15 cellular contexts compared by ENCODE assay signal in genomic region chr11:88246680-88247079, GRCh38.
A peak's percentile ranks its signal among the peaks of the same experiment; 100 is the strongest.
DNase-seq lines count a peak whose midpoint lies in the region; ATAC-seq and TF ChIP-seq lines count a peak whose summit lies in the region.
"Had no signal": no experiment of that assay in that cellular context is flagged by ENCODE, and none has a peak within 500 bp of the region (broad histone marks: within the 10 kb centered on the region; RNA-seq: fewer than 3 reads in every experiment).

No MANE protein-coding gene starts in this region.

- POLR2A ChIA-PET in CD4-positive, alpha-beta T cell (lab: Charles Lee): no interaction called here

- CTCF ChIA-PET in CD4-positive, alpha-beta T cell (lab: Charles Lee): no interaction called here

- no peaks in the 10 kb centered on the region for H3K4me1 Mint-ChIP-seq in CD4-positive, alpha-beta T cell (ENCODE audit: low read depth)
- H3K4me1 Mint-ChIP-seq: neural crest cell; stimulated activated effector memory CD8-positive, alpha-beta T cell treated with anti-CD3 and anti-CD28 coated beads, Interleukin-12 subunit alpha, Interleukin-12 subunit beta, amount 100 ng/mL, for 72 hours had no signal

- H3K27me3 Mint-ChIP-seq in CD4-positive, alpha-beta T cell: no peaks in the 10 kb centered on the region
- H3K27me3 Mint-ChIP-seq: central memory CD8-positive, alpha-beta T cell had no signal

- no peak for TF ChIP-seq CTCF in HFF-Myc (IDR thresholded peaks at IDR 0.05; ENCODE audit: low read depth, low read length, missing control alignments)
- TF ChIP-seq CTCF in fibroblast of pulmonary artery (IDR thresholded peaks at IDR 0.05; ENCODE audit: low read length, missing control alignments): no peak
- TF ChIP-seq CTCF in CD4-positive, alpha-beta T cell (IDR thresholded peaks at IDR 0.05): no peak

- no peaks in the 10 kb centered on the region for H3K9me3 ChIP-seq in CD4-positive, alpha-beta T cell (ENCODE audit: control insufficient read depth, low read length)
- H3K9me3 ChIP-seq: right lobe of liver had no signal

- intact Hi-C loops in CD4-positive, alpha-beta T cell (cut with DNase I, micrococcal nuclease): no loop called here

- no peak overlapping the region for H3K4me3 Mint-ChIP-seq in CD4-positive, alpha-beta T cell
- H3K4me3 Mint-ChIP-seq: central memory CD8-positive, alpha-beta T cell; neural crest cell; stimulated activated effector memory CD8-positive, alpha-beta T cell treated with anti-CD3 and anti-CD28 coated beads, Interleukin-12 subunit alpha, Interleukin-12 subunit beta, amount 100 ng/mL, for 72 hours had no signal

- no peak overlapping the region for H3K27ac ChIP-seq in CD4-positive, alpha-beta T cell (ENCODE audit: low read depth, low read length)
- H3K27ac ChIP-seq: right lobe of liver, WERI-Rb-1 had no signal

- H3K9me3 Mint-ChIP-seq in CD4-positive, alpha-beta T cell: peaks cover 7% of the 10 kb centered on the region

- H3K36me3 Mint-ChIP-seq in CD4-positive, alpha-beta T cell (ENCODE audit: low read depth): peaks cover 17% of the 10 kb centered on the region
- H3K36me3 Mint-ChIP-seq: stimulated activated effector memory CD8-positive, alpha-beta T cell treated with anti-CD3 and anti-CD28 coated beads, Interleukin-12 subunit alpha, Interleukin-12 subunit beta, amount 100 ng/mL, for 72 hours had no signal

- no peak overlapping the region for H3K4me3 ChIP-seq in HFF-Myc (replicated peaks; ENCODE audit: low read depth, low read length)
- no peak overlapping the region for H3K4me3 ChIP-seq in fibroblast of pulmonary artery (replicated peaks; ENCODE audit: low read depth, low read length)
- H3K4me3 ChIP-seq: right lobe of liver had no signal

- ATAC-seq in CD4-positive, alpha-beta T cell (ENCODE audit: poor library complexity): no peak
- ATAC-seq: right lobe of liver; stimulated activated effector memory CD8-positive, alpha-beta T cell treated with anti-CD3 and anti-CD28 coated beads, Interleukin-12 subunit alpha, Interleukin-12 subunit beta, amount 100 ng/mL, for 72 hours had no signal

- H3K27ac Mint-ChIP-seq in CD4-positive, alpha-beta T cell: no peak overlapping the region
- H3K27ac Mint-ChIP-seq: stimulated activated effector memory CD8-positive, alpha-beta T cell treated with anti-CD3 and anti-CD28 coated beads, Interleukin-12 subunit alpha, Interleukin-12 subunit beta, amount 100 ng/mL, for 72 hours had no signal

- DNase-seq in HFF-Myc (ENCODE audit: extremely low read depth, low read depth): peak; percentile 7
- DNase-seq in amniotic epithelial cell (ENCODE audit: low read depth): peak; percentile 55
- peak; percentile 93 for DNase-seq in fibroblast of pulmonary artery (ENCODE audit: low read depth)
- DNase-seq in stromal cell of bone marrow (ENCODE audit: low read depth): peak; percentile 87
- DNase-seq in NCI-H128 (lab: John Stamatoyannopoulos, UW; ENCODE audit: unreplicated experiment): no peak
- DNase-seq in CD4-positive, alpha-beta T cell: no peak
- DNase-seq in CD1c-positive myeloid dendritic cell (ENCODE audit: extremely low spot score): no peak
- DNase-seq in HUDEP-2 (lab: John Stamatoyannopoulos, UW; ENCODE audit: unreplicated experiment in 76 of 76): no peak
- DNase-seq: erythroblast, NCI-H1436, right lobe of liver, WERI-Rb-1 had no signal

- no peaks in the 10 kb centered on the region for H3K27me3 ChIP-seq in CD4-positive, alpha-beta T cell (ENCODE audit: control insufficient read depth, insufficient read depth, low read length)
- H3K27me3 ChIP-seq: right lobe of liver had no signal

Comparison
In these comparisons a context has a peak if more than half of its experiments do, and no peak if none do; other contexts are left out.
1. DNase-seq: peak in HFF-Myc (single experiment), amniotic epithelial cell (single experiment), fibroblast of pulmonary artery (single experiment) and stromal cell of bone marrow (single experiment); none in NCI-H128 (single experiment), CD4-positive, alpha-beta T cell (0 of 10), CD1c-positive myeloid dendritic cell (single experiment) and HUDEP-2 (0 of 76).